2 cellular contexts compared by ENCODE assay signal in genomic region chr7:987909-988308, GRCh38.
A peak's percentile ranks its signal among the peaks of the same experiment; 100 is the strongest.
TF ChIP-seq lines count a peak whose summit lies in the region.

No MANE protein-coding gene starts in this region.

TF ChIP-seq in HEK293, 187 proteins besides CTCF, POLR2A, EP300 and RAD21:
- TF ChIP-seq GLIS1 (tag by site-specific recombination; IDR thresholded peaks at IDR 0.05) (peak; percentile 35; the same call in 1 of the 2 replicates), HOXD13 (CRISPR knock-in tag; IDR thresholded peaks at IDR 0.05; ENCODE audit: borderline replicate concordance) (no peak), GLIS2 (tag by site-specific recombination; IDR thresholded peaks at IDR 0.05) (peak; percentile 11; the same call in 1 of the 2 replicates), ZNF629 (tag by site-specific recombination; IDR thresholded peaks at IDR 0.05) (no peak)

TF ChIP-seq in K562, 482 proteins besides CTCF, POLR2A, EP300 and RAD21:
- TF ChIP-seq NCOA2 (IDR thresholded peaks at IDR 0.05; ENCODE audit: partially characterized antibody in 2 of 2) = no peak
- no peak for TF ChIP-seq ZNF354B (CRISPR knock-in tag; IDR thresholded peaks at IDR 0.05)
- TF ChIP-seq POU5F1 (IDR thresholded peaks at IDR 0.05; ENCODE audit: borderline replicate concordance, low read depth, low read length, partially characterized antibody) = no peak
- no peak for TF ChIP-seq THRAP3 (IDR thresholded peaks at IDR 0.05; ENCODE audit: borderline replicate concordance)
- no peak for TF ChIP-seq ELK3 (CRISPR knock-in tag; IDR thresholded peaks at IDR 0.05)
- TF ChIP-seq ATF4 (CRISPR knock-in tag; IDR thresholded peaks at IDR 0.05) = no peak
- TF ChIP-seq ZBTB17 (CRISPR knock-in tag; IDR thresholded peaks at IDR 0.05) = no peak
- no peak for TF ChIP-seq ZNF764 (CRISPR knock-in tag; IDR thresholded peaks at IDR 0.05; ENCODE audit: low read depth)
- TF ChIP-seq HOXB6 (CRISPR knock-in tag; IDR thresholded peaks at IDR 0.05; ENCODE audit: borderline replicate concordance) = no peak
- no peak for TF ChIP-seq ZNF707 (CRISPR knock-in tag; conservative IDR thresholded peaks at IDR 0.05)
- no peak for TF ChIP-seq ATF2 (CRISPR knock-in tag; IDR thresholded peaks at IDR 0.05)
- no peak for TF ChIP-seq ZNF778 (CRISPR knock-in tag; IDR thresholded peaks at IDR 0.05)
- TF ChIP-seq SIRT6 (IDR thresholded peaks at IDR 0.05; ENCODE audit: low read depth, low read length) = no peak
- no peak for TF ChIP-seq NFYB (IDR thresholded peaks at IDR 0.05; ENCODE audit: extremely low read depth, insufficient read length)
- TF ChIP-seq FUS (optimal IDR thresholded peaks at IDR 0.05; ENCODE audit: low read depth, low read length) = no peak
- no peak for TF ChIP-seq SMC3 (conservative IDR thresholded peaks at IDR 0.05; ENCODE audit: insufficient read depth, low read depth, low read length)
- no peak for TF ChIP-seq ZNF165 (CRISPR knock-in tag; IDR thresholded peaks at IDR 0.05; ENCODE audit: borderline replicate concordance)
- TF ChIP-seq NR2F6 (CRISPR knock-in tag; IDR thresholded peaks at IDR 0.05) = no peak
- TF ChIP-seq XRCC5 (IDR thresholded peaks at IDR 0.05; ENCODE audit: low read depth, low read length) = no peak
- no peak for TF ChIP-seq CHAMP1 (IDR thresholded peaks at IDR 0.05)
